1 cellular context compared by ENCODE assay signal in the genomic region with DNA sequence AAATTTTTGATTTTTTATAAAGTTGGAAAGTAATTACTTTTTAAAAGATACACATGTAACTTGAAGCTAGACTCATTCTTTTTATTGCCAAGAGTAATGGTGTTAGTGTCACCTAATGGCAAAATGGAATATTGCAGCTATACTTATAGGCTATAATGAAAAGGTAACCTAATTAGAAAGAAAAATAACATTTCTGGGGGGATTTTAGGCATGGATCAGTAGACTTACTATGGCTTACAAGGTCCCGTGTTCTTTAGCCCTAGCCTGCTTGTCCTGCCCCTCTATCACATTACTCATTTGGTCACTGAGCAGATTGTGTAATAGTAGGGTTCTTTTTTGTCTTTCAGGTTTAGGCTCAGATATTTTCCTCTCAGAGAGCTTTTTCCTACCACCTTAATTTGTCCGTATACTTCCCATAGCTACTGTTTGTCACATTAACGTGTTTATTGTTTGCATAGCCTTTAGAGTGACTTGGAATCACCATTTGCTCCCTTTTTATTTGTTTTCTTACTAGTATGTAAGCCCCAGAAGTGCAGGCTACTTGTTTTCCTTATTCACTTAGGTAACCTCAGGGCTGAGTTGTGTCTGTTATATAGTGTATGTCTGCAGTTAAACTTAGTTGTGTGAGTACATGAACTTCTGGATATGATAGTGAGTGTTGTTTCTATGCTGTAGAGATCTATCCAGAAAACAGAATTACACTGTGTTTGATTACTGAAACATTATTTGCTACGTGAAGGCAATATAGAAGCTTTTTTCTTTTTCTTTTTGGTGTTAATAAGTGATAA.
TF ChIP-seq lines count a peak whose summit lies in the region.

No MANE protein-coding gene starts in this region.

TF ChIP-seq in GM12878, 131 proteins besides CTCF, POLR2A, EP300 and RAD21 (continued from another document):
- TF ChIP-seq, protein P1, sequence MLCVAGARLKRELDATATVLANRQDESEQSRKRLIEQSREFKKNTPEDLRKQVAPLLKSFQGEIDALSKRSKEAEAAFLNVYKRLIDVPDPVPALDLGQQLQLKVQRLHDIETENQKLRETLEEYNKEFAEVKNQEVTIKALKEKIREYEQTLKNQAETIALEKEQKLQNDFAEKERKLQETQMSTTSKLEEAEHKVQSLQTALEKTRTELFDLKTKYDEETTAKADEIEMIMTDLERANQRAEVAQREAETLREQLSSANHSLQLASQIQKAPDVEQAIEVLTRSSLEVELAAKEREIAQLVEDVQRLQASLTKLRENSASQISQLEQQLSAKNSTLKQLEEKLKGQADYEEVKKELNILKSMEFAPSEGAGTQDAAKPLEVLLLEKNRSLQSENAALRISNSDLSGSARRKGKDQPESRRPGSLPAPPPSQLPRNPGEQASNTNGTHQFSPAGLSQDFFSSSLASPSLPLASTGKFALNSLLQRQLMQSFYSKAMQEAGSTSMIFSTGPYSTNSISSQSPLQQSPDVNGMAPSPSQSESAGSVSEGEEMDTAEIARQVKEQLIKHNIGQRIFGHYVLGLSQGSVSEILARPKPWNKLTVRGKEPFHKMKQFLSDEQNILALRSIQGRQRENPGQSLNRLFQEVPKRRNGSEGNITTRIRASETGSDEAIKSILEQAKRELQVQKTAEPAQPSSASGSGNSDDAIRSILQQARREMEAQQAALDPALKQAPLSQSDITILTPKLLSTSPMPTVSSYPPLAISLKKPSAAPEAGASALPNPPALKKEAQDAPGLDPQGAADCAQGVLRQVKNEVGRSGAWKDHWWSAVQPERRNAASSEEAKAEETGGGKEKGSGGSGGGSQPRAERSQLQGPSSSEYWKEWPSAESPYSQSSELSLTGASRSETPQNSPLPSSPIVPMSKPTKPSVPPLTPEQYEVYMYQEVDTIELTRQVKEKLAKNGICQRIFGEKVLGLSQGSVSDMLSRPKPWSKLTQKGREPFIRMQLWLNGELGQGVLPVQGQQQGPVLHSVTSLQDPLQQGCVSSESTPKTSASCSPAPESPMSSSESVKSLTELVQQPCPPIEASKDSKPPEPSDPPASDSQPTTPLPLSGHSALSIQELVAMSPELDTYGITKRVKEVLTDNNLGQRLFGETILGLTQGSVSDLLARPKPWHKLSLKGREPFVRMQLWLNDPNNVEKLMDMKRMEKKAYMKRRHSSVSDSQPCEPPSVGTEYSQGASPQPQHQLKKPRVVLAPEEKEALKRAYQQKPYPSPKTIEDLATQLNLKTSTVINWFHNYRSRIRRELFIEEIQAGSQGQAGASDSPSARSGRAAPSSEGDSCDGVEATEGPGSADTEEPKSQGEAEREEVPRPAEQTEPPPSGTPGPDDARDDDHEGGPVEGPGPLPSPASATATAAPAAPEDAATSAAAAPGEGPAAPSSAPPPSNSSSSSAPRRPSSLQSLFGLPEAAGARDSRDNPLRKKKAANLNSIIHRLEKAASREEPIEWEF (IDR thresholded peaks at IDR 0.05; ENCODE audit: insufficient replicate concordance, low read depth, low read length) = no peak
- TF ChIP-seq, protein P2, sequence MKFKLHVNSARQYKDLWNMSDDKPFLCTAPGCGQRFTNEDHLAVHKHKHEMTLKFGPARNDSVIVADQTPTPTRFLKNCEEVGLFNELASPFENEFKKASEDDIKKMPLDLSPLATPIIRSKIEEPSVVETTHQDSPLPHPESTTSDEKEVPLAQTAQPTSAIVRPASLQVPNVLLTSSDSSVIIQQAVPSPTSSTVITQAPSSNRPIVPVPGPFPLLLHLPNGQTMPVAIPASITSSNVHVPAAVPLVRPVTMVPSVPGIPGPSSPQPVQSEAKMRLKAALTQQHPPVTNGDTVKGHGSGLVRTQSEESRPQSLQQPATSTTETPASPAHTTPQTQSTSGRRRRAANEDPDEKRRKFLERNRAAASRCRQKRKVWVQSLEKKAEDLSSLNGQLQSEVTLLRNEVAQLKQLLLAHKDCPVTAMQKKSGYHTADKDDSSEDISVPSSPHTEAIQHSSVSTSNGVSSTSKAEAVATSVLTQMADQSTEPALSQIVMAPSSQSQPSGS (IDR thresholded peaks at IDR 0.05; ENCODE audit: low read length) = peak; percentile 25; the same call in 1 of the 2 replicates
- TF ChIP-seq MYB (IDR thresholded peaks at IDR 0.05; ENCODE audit: borderline replicate concordance, low read depth, low read length) = no peak
- TF ChIP-seq IKZF1 (conservative IDR thresholded peaks at IDR 0.05) = no peak
- TF ChIP-seq, protein P3, sequence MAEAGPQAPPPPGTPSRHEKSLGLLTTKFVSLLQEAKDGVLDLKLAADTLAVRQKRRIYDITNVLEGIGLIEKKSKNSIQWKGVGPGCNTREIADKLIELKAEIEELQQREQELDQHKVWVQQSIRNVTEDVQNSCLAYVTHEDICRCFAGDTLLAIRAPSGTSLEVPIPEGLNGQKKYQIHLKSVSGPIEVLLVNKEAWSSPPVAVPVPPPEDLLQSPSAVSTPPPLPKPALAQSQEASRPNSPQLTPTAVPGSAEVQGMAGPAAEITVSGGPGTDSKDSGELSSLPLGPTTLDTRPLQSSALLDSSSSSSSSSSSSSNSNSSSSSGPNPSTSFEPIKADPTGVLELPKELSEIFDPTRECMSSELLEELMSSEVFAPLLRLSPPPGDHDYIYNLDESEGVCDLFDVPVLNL (IDR thresholded peaks at IDR 0.05; ENCODE audit: low read depth, low read length) = no peak
- TF ChIP-seq CBX3 (IDR thresholded peaks at IDR 0.05; ENCODE audit: borderline replicate concordance, low read depth) = no peak
- TF ChIP-seq, protein P4, sequence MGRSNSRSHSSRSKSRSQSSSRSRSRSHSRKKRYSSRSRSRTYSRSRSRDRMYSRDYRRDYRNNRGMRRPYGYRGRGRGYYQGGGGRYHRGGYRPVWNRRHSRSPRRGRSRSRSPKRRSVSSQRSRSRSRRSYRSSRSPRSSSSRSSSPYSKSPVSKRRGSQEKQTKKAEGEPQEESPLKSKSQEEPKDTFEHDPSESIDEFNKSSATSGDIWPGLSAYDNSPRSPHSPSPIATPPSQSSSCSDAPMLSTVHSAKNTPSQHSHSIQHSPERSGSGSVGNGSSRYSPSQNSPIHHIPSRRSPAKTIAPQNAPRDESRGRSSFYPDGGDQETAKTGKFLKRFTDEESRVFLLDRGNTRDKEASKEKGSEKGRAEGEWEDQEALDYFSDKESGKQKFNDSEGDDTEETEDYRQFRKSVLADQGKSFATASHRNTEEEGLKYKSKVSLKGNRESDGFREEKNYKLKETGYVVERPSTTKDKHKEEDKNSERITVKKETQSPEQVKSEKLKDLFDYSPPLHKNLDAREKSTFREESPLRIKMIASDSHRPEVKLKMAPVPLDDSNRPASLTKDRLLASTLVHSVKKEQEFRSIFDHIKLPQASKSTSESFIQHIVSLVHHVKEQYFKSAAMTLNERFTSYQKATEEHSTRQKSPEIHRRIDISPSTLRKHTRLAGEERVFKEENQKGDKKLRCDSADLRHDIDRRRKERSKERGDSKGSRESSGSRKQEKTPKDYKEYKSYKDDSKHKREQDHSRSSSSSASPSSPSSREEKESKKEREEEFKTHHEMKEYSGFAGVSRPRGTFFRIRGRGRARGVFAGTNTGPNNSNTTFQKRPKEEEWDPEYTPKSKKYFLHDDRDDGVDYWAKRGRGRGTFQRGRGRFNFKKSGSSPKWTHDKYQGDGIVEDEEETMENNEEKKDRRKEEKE (IDR thresholded peaks at IDR 0.05) = no peak
